17 cellular contexts compared by ENCODE assay signal in the genomic region with DNA sequence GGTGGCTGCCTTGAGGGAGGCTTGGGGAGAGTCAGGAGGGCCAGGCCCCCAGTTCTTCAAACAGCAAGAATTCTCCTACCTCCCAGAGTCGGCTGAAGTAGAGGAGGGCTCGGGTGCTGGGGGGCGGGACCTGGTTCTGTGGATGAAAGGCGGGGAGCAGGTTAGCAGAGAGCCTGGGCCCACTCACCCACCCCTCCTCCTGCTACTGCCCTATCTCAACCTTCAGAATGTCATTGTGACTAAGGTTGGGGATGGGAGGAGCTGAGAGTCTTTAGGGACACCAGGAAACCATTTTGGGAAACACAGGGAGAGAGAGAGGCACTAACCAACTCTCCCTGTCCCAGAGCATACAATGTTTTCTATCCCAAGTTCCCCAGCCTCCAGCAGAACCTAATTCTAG. TPM values are rescaled to one million over a fixed set of nuclear protein-coding genes. Genes with fewer than 3 reads are reported as not detected.
DNase-seq lines count a peak whose midpoint lies in the region; ATAC-seq and TF ChIP-seq lines count a peak whose summit lies in the region.
"Had no signal": no experiment of that assay in that cellular context is flagged by ENCODE, and none has a peak within 500 bp of the region (broad histone marks: within the 10 kb centered on the region; RNA-seq: fewer than 3 reads in every experiment).

No MANE protein-coding gene starts in this region.

- no peaks in the 10 kb centered on the region; the same call in 1 of the 2 replicates for H3K79me2 ChIP-seq in H9 (ENCODE audit: insufficient read depth, low read length)

- no peak overlapping the region for H3K23ac ChIP-seq in H9 (ENCODE audit: insufficient read length, low read depth, low read length)

- H3K4me2 ChIP-seq in H9 (ENCODE audit: insufficient read depth, insufficient read length, low read length) = no peak overlapping the region

- H3K4me1 ChIP-seq in left ventricle myocardium inferior (peaks cover 7% of the 10 kb centered on the region), H9 (ENCODE audit: insufficient read depth, low read length) (no peaks in the 10 kb centered on the region)

- H3K36me3 Mint-ChIP-seq in H9 (ENCODE audit: insufficient read depth in 1 of 3, low read depth in 3 of 3) = peaks cover 63 to 95% (median 94%) of the 10 kb centered on the region in 3 experiments; a peak in 6 of 7 replicates
- peaks cover 5% of the 10 kb centered on the region for H3K36me3 Mint-ChIP-seq in type B pancreatic cell
- no peaks in the 10 kb centered on the region for H3K36me3 Mint-ChIP-seq in activated T-cell treated with anti-CD3 and anti-CD28 coated beads, Interleukin-2, amount 50 U/mL, for 72 hours (ENCODE audit: insufficient read depth in 2 of 2)
- H3K36me3 Mint-ChIP-seq: CD8-positive, alpha-beta T cell had no signal

- H2BK20ac ChIP-seq in H9 (ENCODE audit: low read depth, low read length, poor library complexity, severe bottlenecking) = no peak overlapping the region

- no peak overlapping the region for H2BK12ac ChIP-seq in H9 (ENCODE audit: insufficient read length, low read depth, low read length)

- WGBS in H9 (ENCODE audit: extremely low coverage, insufficient read length, low lambda C conversion rate) = no CpG with 5 or more reads among the region's 4 CpGs

- H3K27me3 Mint-ChIP-seq in H9 (ENCODE audit: low read depth) (no peaks in the 10 kb centered on the region), type B pancreatic cell (peaks cover 6% of the 10 kb centered on the region)
- H3K27me3 Mint-ChIP-seq in activated T-cell treated with anti-CD3 and anti-CD28 coated beads, Interleukin-2, amount 50 U/mL, for 72 hours (ENCODE audit: low read depth) = peaks cover 33% of the 10 kb centered on the region

- no peak overlapping the region for H2BK5ac ChIP-seq in H9 (ENCODE audit: insufficient read length, low read length)

- no peaks in the 10 kb centered on the region for H3K9me3 Mint-ChIP-seq in H9
- H3K9me3 Mint-ChIP-seq in type B pancreatic cell = no peaks in the 10 kb centered on the region
- H3K9me3 Mint-ChIP-seq in activated T-cell treated with anti-CD3 and anti-CD28 coated beads, Interleukin-2, amount 50 U/mL, for 72 hours = no peaks in the 10 kb centered on the region
- H3K9me3 Mint-ChIP-seq: CD8-positive, alpha-beta T cell had no signal

- H3K56ac ChIP-seq in H9 (ENCODE audit: insufficient read length, low read depth, low read length) = no peak overlapping the region

- H2AK5ac ChIP-seq in H9 (ENCODE audit: insufficient read length, low read length) = no peak overlapping the region

- H3K4ac ChIP-seq in H9 (ENCODE audit: low read depth, low read length) = no peak overlapping the region

- no peak overlapping the region for H3K18ac ChIP-seq in H9 (ENCODE audit: insufficient read length, low read depth, low read length)

- no peak overlapping the region for H3K14ac ChIP-seq in H9 (ENCODE audit: insufficient read depth, low read length)

- no peak overlapping the region for H2AFZ ChIP-seq in H9 (ENCODE audit: low read length)

- H3K4me3 ChIP-seq in left ventricle myocardium inferior = no peak overlapping the region

- H4K91ac ChIP-seq in H9 (ENCODE audit: insufficient read length, low read depth, low read length) = no peak overlapping the region

- peaks cover 5 to 10% of the 10 kb centered on the region in 2 experiments; a peak in 2 of 4 replicates for H3K4me1 Mint-ChIP-seq in H9
- no peaks in the 10 kb centered on the region for H3K4me1 Mint-ChIP-seq in type B pancreatic cell (ENCODE audit: unreplicated experiment)
- no peaks in the 10 kb centered on the region for H3K4me1 Mint-ChIP-seq in activated T-cell treated with anti-CD3 and anti-CD28 coated beads, Interleukin-2, amount 50 U/mL, for 72 hours (ENCODE audit: low read depth)
- H3K4me1 Mint-ChIP-seq: B cell had no signal

- H3K36me3 ChIP-seq in left ventricle myocardium inferior = no peaks in the 10 kb centered on the region

- ATAC-seq in Right ventricle myocardium superior (ENCODE audit: poor library complexity) = peak; percentile 34
- peak; percentile 69 for ATAC-seq in left ventricle myocardium superior
- no peak for ATAC-seq in activated T-cell treated with anti-CD3 and anti-CD28 coated beads, Interleukin-2, amount 50 U/mL, for 72 hours (replicated peaks in 1 of 2)
- ATAC-seq: CD8-positive, alpha-beta T cell had no signal

- no peak overlapping the region for H3T11ph ChIP-seq in H9 (ENCODE audit: low read length)

- H4K20me1 ChIP-seq in H9 (ENCODE audit: control insufficient read depth, insufficient read depth, insufficient read length) = no peaks in the 10 kb centered on the region

- no peaks in the 10 kb centered on the region for H3K79me1 ChIP-seq in H9 (ENCODE audit: insufficient read depth, low read depth, low read length, poor library complexity, severe bottlenecking)

- H3K9ac ChIP-seq in H9 (ENCODE audit: extremely low read depth, insufficient read length, low read length) = no peak overlapping the region

- no peaks in the 10 kb centered on the region for H3K9me3 ChIP-seq in left ventricle myocardium inferior (replicated peaks)
- no peaks in the 10 kb centered on the region for H3K9me3 ChIP-seq in H9 (ENCODE audit: control insufficient read depth, low read depth, low read length)

- H2BK15ac ChIP-seq in H9 (ENCODE audit: low read depth, low read length) = no peak overlapping the region

- no peak overlapping the region for H4K8ac ChIP-seq in H9 (replicated peaks; ENCODE audit: insufficient read length, low read depth, low read length)

- H3K27me3 ChIP-seq in left ventricle myocardium inferior (ENCODE audit: low read depth) (peaks cover 23% of the 10 kb centered on the region), H9 (ENCODE audit: insufficient read depth, low read length) (no peaks in the 10 kb centered on the region)

- H3K23me2 ChIP-seq in H9 (ENCODE audit: insufficient read length, low read depth, low read length, poor library complexity, severe bottlenecking) = no peaks in the 10 kb centered on the region

- no peak for DNase-seq in Right ventricle myocardium superior
- DNase-seq in left ventricle myocardium inferior = no peak
- DNase-seq in H9 = no peak
- no peak for DNase-seq in left ventricle myocardium superior
- no peak for DNase-seq in type B pancreatic cell (ENCODE audit: extremely low spot score, unreplicated experiment)
- no peak for DNase-seq in activated T-cell treated with anti-CD3 and anti-CD28 coated beads, Interleukin-2, amount 50 U/mL, for 72 hours
- no peak for DNase-seq in activated CD8-positive, alpha-beta memory T cell treated with anti-CD3 and anti-CD28 coated beads for 24 hours
- DNase-seq: 8988T; CD8-positive, alpha-beta T cell; COR-L47; DND-41; GF-D8; HCEC 1CT had no signal

- no peak overlapping the region for H4K5ac ChIP-seq in H9 (ENCODE audit: insufficient read length, low read depth, low read length)

- intact Hi-C loops in Right ventricle myocardium superior (cut with DNase I) = no loop called here
- intact Hi-C loops in left ventricle myocardium inferior (cut with micrococcal nuclease) = no loop called here
- intact Hi-C loops in left ventricle myocardium superior (cut with micrococcal nuclease) = no loop called here

- TF ChIP-seq CTCF in left ventricle myocardium inferior (IDR thresholded peaks at IDR 0.05; ENCODE audit: borderline replicate concordance) = no peak
- no peak for TF ChIP-seq CTCF in H9 (conservative IDR thresholded peaks at IDR 0.05)
- no peak for TF ChIP-seq CTCF in type B pancreatic cell (conservative IDR thresholded peaks at IDR 0.05)

- no peak overlapping the region for H2BK120ac ChIP-seq in H9 (ENCODE audit: low read depth, low read length, poor library complexity, severe bottlenecking)

- H3K27ac ChIP-seq in left ventricle myocardium inferior (replicated peaks) = no peak overlapping the region
- H3K27ac ChIP-seq in H9 (ENCODE audit: insufficient read length, low read depth, low read length) = no peak overlapping the region
- H3K27ac ChIP-seq: C4-2B, HL-60 had no signal

- no peak overlapping the region for H3K4me3 Mint-ChIP-seq in H9
- no peak overlapping the region for H3K4me3 Mint-ChIP-seq in type B pancreatic cell
- H3K4me3 Mint-ChIP-seq in activated T-cell treated with anti-CD3 and anti-CD28 coated beads, Interleukin-2, amount 50 U/mL, for 72 hours = no peak overlapping the region
- H3K4me3 Mint-ChIP-seq: B cell; CD8-positive, alpha-beta T cell had no signal

- H3K27ac Mint-ChIP-seq in H9 = peak overlapping the region in 2 of 3 experiments; percentile 72 to 79; a peak in 2 of 7 replicates
- H3K27ac Mint-ChIP-seq in type B pancreatic cell = peak overlapping the region; percentile 55
- no peak overlapping the region for H3K27ac Mint-ChIP-seq in activated T-cell treated with anti-CD3 and anti-CD28 coated beads, Interleukin-2, amount 50 U/mL, for 72 hours
- H3K27ac Mint-ChIP-seq: B cell; CD8-positive, alpha-beta T cell had no signal

RNA-seq across cellular contexts. Expression of gene DMKN, which starts 10.7 kb away (rescaled TPM):
- total RNA-seq in Right ventricle myocardium superior = 3.6 TPM
- total RNA-seq in left ventricle myocardium inferior = 7.9 TPM
- total RNA-seq in H9 (2021) = 267 and 278 TPM in 2 replicates
- 16.1 TPM for total RNA-seq in left ventricle myocardium superior
- 70.9 and 141 TPM in 2 replicates for total RNA-seq in type B pancreatic cell (ENCODE audit: low replicate concordance)
- total RNA-seq in activated T-cell treated with anti-CD3 and anti-CD28 coated beads, Interleukin-2, amount 50 U/mL, for 72 hours = 1 to 10 TPM; 3.7 to 7.5 TPM

RNA-seq across cellular contexts. Expression of gene KRTDAP, which starts 12.5 kb away (rescaled TPM):
- total RNA-seq in Right ventricle myocardium superior (not detected), left ventricle myocardium inferior (not detected), H9 (2021) (0.87 and 1.3 TPM in 2 replicates), left ventricle myocardium superior (not detected), type B pancreatic cell (ENCODE audit: low replicate concordance) (0.80 and 2.0 TPM in 2 replicates)
- total RNA-seq in activated T-cell treated with anti-CD3 and anti-CD28 coated beads, Interleukin-2, amount 50 U/mL, for 72 hours = not detected
- total RNA-seq: B cell; CD8-positive, alpha-beta T cell had no signal

RNA-seq across cellular contexts. Expression of gene SBSN, which starts 25.4 kb away (rescaled TPM):
- not detected for total RNA-seq in Right ventricle myocardium superior
- not detected for total RNA-seq in left ventricle myocardium inferior
- total RNA-seq in H9 (2021) = 0.15 and 0.24 TPM in 2 replicates
- not detected for total RNA-seq in left ventricle myocardium superior
- total RNA-seq in type B pancreatic cell (ENCODE audit: low replicate concordance) = 0.53 TPM in 1 of 2 replicates, not detected in the other
- total RNA-seq in activated T-cell treated with anti-CD3 and anti-CD28 coated beads, Interleukin-2, amount 50 U/mL, for 72 hours = under 1 TPM in 1 of 2 donors, not detected in 1; 0.21 TPM
- total RNA-seq: B cell; CD8-positive, alpha-beta T cell; H1 had no signal

RNA-seq across cellular contexts. Expression of gene GAPDHS, which starts 30.5 kb away (rescaled TPM):
- total RNA-seq in Right ventricle myocardium superior (not detected), left ventricle myocardium inferior (not detected), H9 (2021) (not detected in 2 replicates), left ventricle myocardium superior (not detected), type B pancreatic cell (ENCODE audit: low replicate concordance) (not detected in 2 replicates)
- not detected for total RNA-seq in activated T-cell treated with anti-CD3 and anti-CD28 coated beads, Interleukin-2, amount 50 U/mL, for 72 hours
- total RNA-seq: B cell; CD8-positive, alpha-beta T cell; H1 had no signal

RNA-seq across cellular contexts. Expression of gene TMEM147, which starts 42.7 kb away (rescaled TPM):
- total RNA-seq in Right ventricle myocardium superior (75.7 TPM), left ventricle myocardium inferior (84.3 TPM), H9 (2021) (125 and 128 TPM in 2 replicates), left ventricle myocardium superior (84.4 TPM), type B pancreatic cell (ENCODE audit: low replicate concordance) (104 and 113 TPM in 2 replicates)
- total RNA-seq in activated T-cell treated with anti-CD3 and anti-CD28 coated beads, Interleukin-2, amount 50 U/mL, for 72 hours = 10 to 100 TPM; 79.0 to 87.8 TPM

Comparison
In these comparisons a context has a peak if more than half of its experiments do, and no peak if none do; other contexts are left out.
1. ATAC-seq: peak in Right ventricle myocardium superior (single experiment) and left ventricle myocardium superior (single experiment); none in activated T-cell treated with anti-CD3 and anti-CD28 coated beads, Interleukin-2, amount 50 U/mL, for 72 hours (0 of 2).